In the genomic region with DNA sequence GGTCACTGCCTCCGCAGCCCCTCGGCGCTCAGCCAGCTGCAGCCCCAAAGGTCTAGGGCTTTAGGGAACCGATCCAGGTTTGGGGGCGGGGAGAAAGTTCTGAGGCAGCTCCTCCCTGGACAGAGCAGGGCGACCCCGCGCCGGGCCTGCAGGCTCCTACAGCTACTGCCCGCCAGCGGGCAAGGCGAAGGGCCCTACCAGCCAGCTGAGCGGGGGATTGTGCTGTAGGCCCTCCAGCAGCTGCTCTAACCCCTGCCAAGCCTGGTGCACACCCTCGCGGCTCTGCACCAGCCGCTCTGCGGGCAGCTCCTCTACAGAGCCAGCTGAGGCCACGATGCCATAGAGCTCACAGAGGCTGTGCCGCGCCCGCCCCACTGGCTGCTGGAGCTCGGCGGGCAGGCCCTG, we compare ENCODE assay signal across 24 cellular contexts. TPM values are rescaled to one million over a fixed set of nuclear protein-coding genes. Genes with fewer than 3 reads are reported as not detected.
DNase-seq lines count a peak whose midpoint lies in the region; ATAC-seq and TF ChIP-seq lines count a peak whose summit lies in the region.
"Had no signal": no experiment of that assay in that cellular context is flagged by ENCODE, and none has a peak within 500 bp of the region (broad histone marks: within the 10 kb centered on the region; RNA-seq: fewer than 3 reads in every experiment).

No MANE protein-coding gene starts in this region.

- peaks cover 0 to 54% (median 26%) of the 10 kb centered on the region in 11 experiments; a peak in 18 of 22 replicates for H4K20me1 ChIP-seq in BLaER1 treated with 17β-estradiol and CSF1 and Interleukin-3, amounts not matched to agents 10 nM and 100 nM

- peak overlapping the region in 8 of 11 experiments; percentile 39 to 79 (median 60); a peak in 12 of 22 replicates for H3K27ac ChIP-seq in BLaER1 treated with 17β-estradiol and CSF1 and Interleukin-3, amounts not matched to agents 10 nM and 100 nM
- H3K27ac ChIP-seq in RWPE2 (ENCODE audit: poor library complexity, severe bottlenecking) (no peak overlapping the region), layer of hippocampus (ENCODE audit: low read depth, low read length) (peak overlapping the region; percentile 57)
- H3K27ac ChIP-seq: GM23248, KMS-11 had no signal

- no peaks in the 10 kb centered on the region; a peak in 1 of 22 replicates for H3K9me3 ChIP-seq in BLaER1 treated with 17β-estradiol and CSF1 and Interleukin-3, amounts not matched to agents 10 nM and 100 nM (replicated peaks in 1 of 11)
- H3K9me3 ChIP-seq in RWPE2 (ENCODE audit: severe bottlenecking): no peaks in the 10 kb centered on the region
- H3K9me3 ChIP-seq: tibial nerve had no signal

- ATAC-seq in RWPE2 (ENCODE audit: low read depth) (no peak), GM19324 (IDR thresholded peaks at IDR 0.05; ENCODE audit: low FRiP score, unreplicated experiment) (no peak), HG03039 (IDR thresholded peaks at IDR 0.05; ENCODE audit: unreplicated experiment) (no peak)
- ATAC-seq: left colon; right cardiac atrium; stimulated activated memory B cell treated with anti-CD40 and anti-IgM and Interleukin-4, amounts not matched to agents 10 μg/mL and 1 μg/mL and 100 μg/mL, for 72 hours had no signal

- H3K4me1 ChIP-seq in BLaER1 treated with 17β-estradiol and CSF1 and Interleukin-3, amounts not matched to agents 10 nM and 100 nM: peaks cover 45 to 70% (median 59%) of the 10 kb centered on the region in 10 experiments
- no peaks in the 10 kb centered on the region for H3K4me1 ChIP-seq in RWPE2 (ENCODE audit: insufficient read depth, poor library complexity, severe bottlenecking)

- H3K27me3 ChIP-seq in BLaER1 treated with 17β-estradiol and CSF1 and Interleukin-3, amounts not matched to agents 10 nM and 100 nM: no peaks in the 10 kb centered on the region
- no peaks in the 10 kb centered on the region for H3K27me3 ChIP-seq in RWPE2 (ENCODE audit: insufficient read depth, poor library complexity, severe bottlenecking)
- no peaks in the 10 kb centered on the region for H3K27me3 ChIP-seq in layer of hippocampus (ENCODE audit: control insufficient read depth, insufficient read depth, low read length)
- H3K27me3 ChIP-seq: tibial nerve had no signal

- 89 to 90% methylated on average over 3 to 10 of the region's 23 CpGs for WGBS in lower leg skin, 2 donors

- no peak overlapping the region for H3K4me3 ChIP-seq in BLaER1 treated with 17β-estradiol and CSF1 and Interleukin-3, amounts not matched to agents 10 nM and 100 nM
- H3K4me3 ChIP-seq in RWPE2 (ENCODE audit: severe bottlenecking) (no peak overlapping the region), lower leg skin (ENCODE audit: low read depth, poor library complexity, severe bottlenecking) (no peak overlapping the region)
- H3K4me3 ChIP-seq: GM23248, tibial nerve had no signal

- H3K9ac ChIP-seq in BLaER1 treated with 17β-estradiol and CSF1 and Interleukin-3, amounts not matched to agents 10 nM and 100 nM: peak overlapping the region in 8 of 11 experiments; percentile 26 to 75 (median 64); a peak in 11 of 22 replicates
- H3K9ac ChIP-seq: GM23248, KMS-11 had no signal

- no peak for TF ChIP-seq CTCF in RWPE2 (IDR thresholded peaks at IDR 0.05; ENCODE audit: poor library complexity, severe bottlenecking)
- no peak for TF ChIP-seq CTCF in lower leg skin (IDR thresholded peaks at IDR 0.05)

- H3K36me3 ChIP-seq in BLaER1 treated with 17β-estradiol and CSF1 and Interleukin-3, amounts not matched to agents 10 nM and 100 nM: peaks cover 21 to 62% (median 36%) of the 10 kb centered on the region in 11 experiments; a peak in 21 of 22 replicates
- no peaks in the 10 kb centered on the region; the same call in 1 of the 2 replicates for H3K36me3 ChIP-seq in RWPE2 (ENCODE audit: low read depth)

- DNase-seq in RWPE2 (ENCODE audit: low spot score): peak; percentile 46
- DNase-seq in putamen (ENCODE audit: low spot score): peak; percentile 43
- DNase-seq in lower leg skin (ENCODE audit: low spot score in 2 of 2): no peak
- DNase-seq in activated CD4-positive, alpha-beta T cell treated with anti-CD3 and anti-CD28 coated beads, Interleukin-2, amount 50 U/mL, for 48 hours: no peak
- DNase-seq: activated naive CD4-positive, alpha-beta T cell treated with Interleukin-2 at 50 U/mL for 16 hours; activated T-cell treated with anti-CD3 and anti-CD28 coated beads, Interleukin-2, amount 50 U/mL, for 24 hours; aorta; CD4-positive, alpha-beta T cell; central memory CD4-positive, alpha-beta T cell; DMS153; GM23248; left colon; NCI-H1048; NCI-H1930; NCI-H524 had no signal

- H3K4me2 ChIP-seq in BLaER1 treated with 17β-estradiol and CSF1 and Interleukin-3, amounts not matched to agents 10 nM and 100 nM: peak overlapping the region; percentile 32 to 96 (median 88); a peak in 21 of 22 replicates
- H3K4me2 ChIP-seq: KMS-11 had no signal

- intact Hi-C loops in lower leg skin (cut with DNase I; ENCODE audit: low total_unique reads): no loop called here

- TF ChIP-seq POLR2A in lower leg skin (IDR thresholded peaks at IDR 0.05): no peak

RNA-seq across cellular contexts. Expression of a gene that starts 14.0 kb away (rescaled TPM):
- total RNA-seq in lower leg skin: 10 to 100 TPM; 10.6 to 55.1 (median 24.2) TPM
- total RNA-seq: CD4-positive, alpha-beta T cell; GM23248; RPMI7951 had no signal

RNA-seq across cellular contexts. Expression of a gene that starts 30.7 kb away (rescaled TPM):
- total RNA-seq in lower leg skin: 10 to 100 TPM in 1 of 4 donors, 1 to 10 TPM in 3; 1.0 to 21.2 (median 5.3) TPM
- total RNA-seq: GM23248, RPMI7951 had no signal

RNA-seq across cellular contexts. Expression of a gene that starts 32.2 kb away (rescaled TPM):
- total RNA-seq in lower leg skin: 10 to 100 TPM; 20.9 to 36.4 (median 30.1) TPM

RNA-seq across cellular contexts. Expression of a gene that starts 35.5 kb away (rescaled TPM):
- 1 to 10 TPM; 1.8 to 9.9 (median 2.7) TPM for total RNA-seq in lower leg skin
- total RNA-seq: CD4-positive, alpha-beta T cell; GM23248; RPMI7951 had no signal

RNA-seq across cellular contexts. Expression of a gene that starts 46.7 kb away (rescaled TPM):
- 100 to 1,000 TPM in 2 of 4 donors, 10 to 100 TPM in 2; 77.0 to 161 (median 111) TPM for total RNA-seq in lower leg skin

Comparison
In these comparisons a context has a peak if more than half of its experiments do, and no peak if none do; other contexts are left out.
1. DNase-seq: peak in RWPE2 (single experiment) and putamen (single experiment); none in lower leg skin (0 of 2) and activated CD4-positive, alpha-beta T cell treated with anti-CD3 and anti-CD28 coated beads, Interleukin-2, amount 50 U/mL, for 48 hours (0 of 2).